17 cellular contexts compared by ENCODE assay signal in genomic region chr18:58258707-58259342, GRCh38.
"Had no signal": no experiment of that assay in that cellular context is flagged by ENCODE, and none has a peak within 500 bp of the region (broad histone marks: within the 10 kb centered on the region; RNA-seq: fewer than 3 reads in every experiment).

No MANE protein-coding gene starts in this region.

- H3K27ac ChIP-seq: left lung, suprapubic skin, VCaP had no signal

- H3K9me3 Mint-ChIP-seq: activated CD4-positive, alpha-beta memory T cell treated with anti-CD3 and anti-CD28 coated beads for 36 hours; activated naive CD4-positive, alpha-beta T cell treated with anti-CD3 and anti-CD28 coated beads, Interleukin-2, amount 50 U/mL, for 72 hours; activated T-cell treated with anti-CD3 and anti-CD28 coated beads, Interleukin-2, amount 50 U/mL, for 4 hours; neural crest cell; T-helper 2 cell treated with Interferon-gamma antibody and Interleukin-4, amounts not matched to agents 5 μg/mL and 100 μg/mL, for 36 hours had no signal

- H3K27me3 Mint-ChIP-seq: brain had no signal

- FAIRE-seq: pancreas had no signal

- H3K9me3 ChIP-seq: left lung, pancreas, suprapubic skin had no signal

- DNase-seq: activated CD4-positive, alpha-beta memory T cell treated with anti-CD3 and anti-CD28 coated beads for 36 hours; activated effector memory CD4-positive, alpha-beta T cell treated with anti-CD3 and anti-CD28 coated beads, Interleukin-2, amount 50 U/mL, for 16 hours; activated T-cell treated with anti-CD3 and anti-CD28 coated beads, Interleukin-2, amount 50 U/mL, for 4 hours; amygdala; dermis blood vessel endothelial cell; islet precursor cell; left lung; mesenchymal stem cell; pancreas; retina; stimulated activated naive CD4-positive, alpha-beta T cell treated with Interleukin-2 at 50 U/mL for 16 hours had no signal

- H3K27me3 ChIP-seq: left lung, pancreas, suprapubic skin had no signal

- H3K4me3 ChIP-seq: left lung, pancreas, suprapubic skin had no signal

- H3K36me3 Mint-ChIP-seq: activated CD4-positive, alpha-beta memory T cell treated with anti-CD3 and anti-CD28 coated beads for 36 hours; activated naive CD4-positive, alpha-beta T cell treated with anti-CD3 and anti-CD28 coated beads, Interleukin-2, amount 50 U/mL, for 72 hours had no signal

- H3K4me1 ChIP-seq: left lung, suprapubic skin had no signal

- H3K27ac Mint-ChIP-seq: activated CD4-positive, alpha-beta memory T cell treated with anti-CD3 and anti-CD28 coated beads for 36 hours; activated naive CD4-positive, alpha-beta T cell treated with anti-CD3 and anti-CD28 coated beads, Interleukin-2, amount 50 U/mL, for 72 hours; T-helper 2 cell treated with Interferon-gamma antibody and Interleukin-4, amounts not matched to agents 5 μg/mL and 100 μg/mL, for 36 hours had no signal

- ATAC-seq: activated naive CD4-positive, alpha-beta T cell treated with anti-CD3 and anti-CD28 coated beads, Interleukin-2, amount 50 U/mL, for 72 hours; activated T-cell treated with anti-CD3 and anti-CD28 coated beads, Interleukin-2, amount 50 U/mL, for 4 hours; left lung; pancreas had no signal

- H3K4me3 Mint-ChIP-seq: activated CD4-positive, alpha-beta memory T cell treated with anti-CD3 and anti-CD28 coated beads for 36 hours; activated T-cell treated with anti-CD3 and anti-CD28 coated beads, Interleukin-2, amount 50 U/mL, for 4 hours; neural crest cell; T-helper 2 cell treated with Interferon-gamma antibody and Interleukin-4, amounts not matched to agents 5 μg/mL and 100 μg/mL, for 36 hours had no signal
